Comparison of ENCODE assay signal across 9 cellular contexts in genomic region chr1:8217011-8217711, GRCh38.
DNase-seq lines count a peak whose midpoint lies in the region; ATAC-seq and TF ChIP-seq lines count a peak whose summit lies in the region.
"Had no signal": no experiment of that assay in that cellular context is flagged by ENCODE, and none has a peak within 500 bp of the region (broad histone marks: within the 10 kb centered on the region; RNA-seq: fewer than 3 reads in every experiment).

No MANE protein-coding gene starts in this region.

- H3K4me3 ChIP-seq in choroid plexus epithelial cell (ENCODE audit: low read depth, low read length) (peak overlapping the region; percentile 38), tibial nerve (peak overlapping the region; percentile 33 to 59 (median 49))

- TF ChIP-seq CTCF in choroid plexus epithelial cell (conservative IDR thresholded peaks at IDR 0.05; ENCODE audit: low read depth, low read length), result no peak
- peak in 1 of 5 experiments; percentile 14 for TF ChIP-seq CTCF in tibial nerve (IDR thresholded peaks at IDR 0.05)

- peak overlapping the region; percentile 52 for H3K4me3 Mint-ChIP-seq in memory B cell

- no peaks in the 10 kb centered on the region for H3K27me3 ChIP-seq in tibial nerve

- H3K4me1 Mint-ChIP-seq in memory B cell, result peaks cover 2% of the 10 kb centered on the region

- peaks cover 0 to 34% (median 11%) of the 10 kb centered on the region in 4 donors for H3K4me1 ChIP-seq in tibial nerve

- no peaks in the 10 kb centered on the region for H3K9me3 Mint-ChIP-seq in memory B cell

- H3K27ac ChIP-seq in tibial nerve, result peak overlapping the region in 3 of 4 donors; percentile 34 to 77 (median 36)
- H3K27ac ChIP-seq: 22Rv1 had no signal

- TF ChIP-seq EP300 in tibial nerve (IDR thresholded peaks at IDR 0.05), result no peak

- peak; percentile 61 for DNase-seq in DMS 273 (lab: John Stamatoyannopoulos, UW; ENCODE audit: unreplicated experiment)
- DNase-seq in DMS 273 treated with DMSO at 0.1 percent for 48 hours (lab: John Stamatoyannopoulos, UW), result no peak
- DNase-seq in choroid plexus epithelial cell (ENCODE audit: low read depth), result no peak
- DNase-seq in memory B cell (ENCODE audit: low spot score in 2 of 2), result no peak
- DNase-seq in tibial nerve (ENCODE audit: low spot score in 2 of 2), result no peak
- no peak for DNase-seq in RKO (ENCODE audit: low spot score)

- no peaks in the 10 kb centered on the region for H3K9me3 ChIP-seq in tibial nerve

- no peaks in the 10 kb centered on the region for H3K36me3 Mint-ChIP-seq in memory B cell

- ATAC-seq in memory B cell (ENCODE audit: low read depth), result no peak
- no peak for ATAC-seq in GM21367 (IDR thresholded peaks at IDR 0.05; ENCODE audit: unreplicated experiment)
- ATAC-seq in HG03135 (IDR thresholded peaks at IDR 0.05; ENCODE audit: unreplicated experiment), result no peak

- H3K27me3 Mint-ChIP-seq in memory B cell, result peaks cover 30% of the 10 kb centered on the region

- 4 to 6% methylated on average over 52 to 67 of the region's 70 CpGs for WGBS in tibial nerve, 2 donors

- TF ChIP-seq POLR2A in tibial nerve (IDR thresholded peaks at IDR 0.05), result no peak

- H3K27ac Mint-ChIP-seq in memory B cell, result no peak overlapping the region

- no peaks in the 10 kb centered on the region for H3K36me3 ChIP-seq in tibial nerve
